2 cellular contexts compared by ENCODE assay signal in genomic region chr11:122681070-122681469, GRCh38.
TF ChIP-seq lines count a peak whose summit lies in the region.

No MANE protein-coding gene starts in this region.

TF ChIP-seq in SK-N-SH, 30 proteins besides CTCF, POLR2A, EP300 and RAD21 (continued from another document):
- no peak for TF ChIP-seq IRF3 (IDR thresholded peaks at IDR 0.05; ENCODE audit: low read depth, low read length)

TF ChIP-seq in SK-N-SH treated with all-trans-retinoic acid at 6 μM for 48 hours, 23 proteins besides CTCF, POLR2A, EP300 and RAD21 (continued from another document):
- TF ChIP-seq PATZ1 (CRISPR knock-in tag; IDR thresholded peaks at IDR 0.05; ENCODE audit: borderline replicate concordance) (no peak), POU6F1 (CRISPR knock-in tag; IDR thresholded peaks at IDR 0.05; ENCODE audit: borderline replicate concordance, low read depth) (no peak), GLIS3 (CRISPR knock-in tag; IDR thresholded peaks at IDR 0.05) (no peak), SNAI2 (CRISPR knock-in tag; IDR thresholded peaks at IDR 0.05) (no peak), ESRRG (CRISPR knock-in tag; IDR thresholded peaks at IDR 0.05) (no peak), TSHZ2 (CRISPR knock-in tag; IDR thresholded peaks at IDR 0.05) (no peak), ZNF565 (CRISPR knock-in tag; conservative IDR thresholded peaks at IDR 0.05; ENCODE audit: low read depth) (no peak), CREB5 (CRISPR knock-in tag; IDR thresholded peaks at IDR 0.05; ENCODE audit: low read depth) (no peak), ZNF8 (CRISPR knock-in tag; IDR thresholded peaks at IDR 0.05) (no peak), ARNTL (CRISPR knock-in tag; IDR thresholded peaks at IDR 0.05; ENCODE audit: borderline replicate concordance, low read depth) (no peak), RARB (CRISPR knock-in tag; IDR thresholded peaks at IDR 0.05) (no peak)
